ENCODE assay signal across 8 cellular contexts in the genomic region with DNA sequence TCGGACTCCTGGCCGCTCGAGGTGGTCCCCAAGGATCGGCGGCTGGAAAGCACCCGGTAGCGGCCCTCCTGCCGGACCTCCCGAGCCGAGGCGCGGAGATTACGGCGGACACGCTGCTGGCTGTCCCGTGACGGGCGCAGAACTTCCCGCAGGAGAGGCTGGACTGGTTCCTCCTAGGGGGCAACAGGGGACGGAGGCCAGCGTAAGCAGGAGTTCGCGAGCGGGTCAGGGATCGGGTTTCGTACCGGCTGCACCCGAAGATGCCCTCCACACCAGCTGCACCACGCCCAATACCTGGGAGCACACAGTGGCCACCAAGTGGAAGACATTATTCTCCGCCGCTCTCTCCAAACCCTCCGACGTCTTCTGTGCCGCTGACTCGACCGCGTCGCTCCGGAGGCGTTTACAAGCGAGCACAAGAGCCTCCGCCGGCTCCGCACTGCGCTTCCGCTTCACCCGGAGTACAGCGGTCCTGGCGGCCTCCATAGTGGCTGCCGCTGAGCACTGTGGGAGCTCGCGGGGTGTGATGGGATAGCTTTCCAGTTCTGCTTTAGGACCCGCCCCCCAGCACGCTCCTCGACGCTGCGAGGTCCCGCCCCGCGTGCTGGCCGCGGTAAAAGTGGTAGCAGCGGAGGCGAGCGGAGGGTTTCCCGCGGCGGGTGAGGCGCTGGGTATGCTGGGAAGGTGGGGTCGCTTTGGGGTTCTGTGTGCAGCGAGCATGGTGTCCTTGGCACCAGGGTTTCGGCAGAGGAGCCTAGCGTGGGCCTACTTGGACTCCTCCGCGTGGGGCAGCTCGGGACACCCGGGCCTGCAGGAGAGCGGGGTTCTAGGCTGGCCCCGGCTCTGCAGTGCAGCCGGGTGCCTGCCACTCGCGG. TPM values are rescaled to one million over a fixed set of nuclear protein-coding genes. Genes with fewer than 3 reads are reported as not detected.
DNase-seq lines count a peak whose midpoint lies in the region; ATAC-seq and TF ChIP-seq lines count a peak whose summit lies in the region.

A gene with protein sequence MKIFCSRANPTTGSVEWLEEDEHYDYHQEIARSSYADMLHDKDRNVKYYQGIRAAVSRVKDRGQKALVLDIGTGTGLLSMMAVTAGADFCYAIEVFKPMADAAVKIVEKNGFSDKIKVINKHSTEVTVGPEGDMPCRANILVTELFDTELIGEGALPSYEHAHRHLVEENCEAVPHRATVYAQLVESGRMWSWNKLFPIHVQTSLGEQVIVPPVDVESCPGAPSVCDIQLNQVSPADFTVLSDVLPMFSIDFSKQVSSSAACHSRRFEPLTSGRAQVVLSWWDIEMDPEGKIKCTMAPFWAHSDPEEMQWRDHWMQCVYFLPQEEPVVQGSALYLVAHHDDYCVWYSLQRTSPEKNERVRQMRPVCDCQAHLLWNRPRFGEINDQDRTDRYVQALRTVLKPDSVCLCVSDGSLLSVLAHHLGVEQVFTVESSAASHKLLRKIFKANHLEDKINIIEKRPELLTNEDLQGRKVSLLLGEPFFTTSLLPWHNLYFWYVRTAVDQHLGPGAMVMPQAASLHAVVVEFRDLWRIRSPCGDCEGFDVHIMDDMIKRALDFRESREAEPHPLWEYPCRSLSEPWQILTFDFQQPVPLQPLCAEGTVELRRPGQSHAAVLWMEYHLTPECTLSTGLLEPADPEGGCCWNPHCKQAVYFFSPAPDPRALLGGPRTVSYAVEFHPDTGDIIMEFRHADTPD (plus strand): TSS at position 579 of the 875 bp plus-strand sequence. CDS start 4,961 bp downstream, outside the sequence.
A gene (minus strand): TSS at position 506 of the 875 bp plus-strand sequence. CDS start 20 bp downstream, at position 486.

- intact Hi-C loops in CD4-positive, alpha-beta T cell (cut with DNase I, micrococcal nuclease), result loop anchor here (1.0 to 2.0 kb wide), 5 partner anchors 18 to 226 kb away; a partner anchor contains a TSS

- H3K4me1 Mint-ChIP-seq in CD4-positive, alpha-beta T cell (ENCODE audit: low read depth), result peaks cover 60% of the 10 kb centered on the region

- H3K27me3 Mint-ChIP-seq in CD4-positive, alpha-beta T cell, result no peaks in the 10 kb centered on the region

- under 1% methylated on average over 82 of the region's 82 CpGs for WGBS in liver

- no peaks in the 10 kb centered on the region for H3K27me3 ChIP-seq in CD4-positive, alpha-beta T cell (ENCODE audit: control insufficient read depth, insufficient read depth, low read length)
- no peaks in the 10 kb centered on the region for H3K27me3 ChIP-seq in liver (ENCODE audit: control insufficient read depth in 4 of 4, insufficient read depth in 4 of 4, low read length in 3 of 4)

- POLR2A ChIA-PET in CD4-positive, alpha-beta T cell (lab: Charles Lee), result interaction anchor here (0.6 to 2.4 kb wide), 22 partner anchors 10 to 504 kb away, joined by 3 to 90 read pairs (median 5); a partner anchor contains a TSS

- H3K9me3 ChIP-seq in CD4-positive, alpha-beta T cell (ENCODE audit: control insufficient read depth, low read length), result no peaks in the 10 kb centered on the region
- H3K9me3 ChIP-seq in liver (ENCODE audit: control insufficient read depth in 4 of 4, low read length in 3 of 4), result no peaks in the 10 kb centered on the region

- peak within 1 kb of the TSS; percentile 83 to 97 (median 97) for H3K4me3 ChIP-seq in liver (ENCODE audit: low read depth in 1 of 3, low read length in 3 of 3)

- H3K9ac ChIP-seq in liver (ENCODE audit: low read depth in 1 of 2, low read length in 2 of 2), result peak within 1 kb of the TSS; percentile 68 to 88

- peak; percentile 82 to 92 (median 89) for DNase-seq in CD4-positive, alpha-beta T cell
- peak; percentile 94 for DNase-seq in NCI-H82 (lab: John Stamatoyannopoulos, UW)
- peak; percentile 93 to 94 for DNase-seq in activated CD4-positive, alpha-beta T cell treated with anti-CD3 and anti-CD28 coated beads, Interleukin-2, amount 50 U/mL, for 48 hours
- DNase-seq in dermis blood vessel endothelial cell, result peak; percentile 94
- peak; percentile 93 for DNase-seq in stimulated activated CD4-positive, alpha-beta T cell treated with anti-CD3 and anti-CD28 coated beads, Interleukin-4, amount 100 ng/mL, for 24 hours

- peak within 1 kb of the TSS; percentile 73 for H3K27ac ChIP-seq in CD4-positive, alpha-beta T cell (ENCODE audit: low read depth, low read length)
- peak within 1 kb of the TSS; percentile 70 to 76 for H3K27ac ChIP-seq in liver (ENCODE audit: low read depth in 1 of 2, low read length in 2 of 2)

- peaks cover 65% of the 10 kb centered on the region for H3K36me3 Mint-ChIP-seq in CD4-positive, alpha-beta T cell (ENCODE audit: low read depth)

- peaks cover 1 to 41% (median 31%) of the 10 kb centered on the region in 4 donors for H3K4me1 ChIP-seq in liver (ENCODE audit: control insufficient read depth in 4 of 4, insufficient read depth in 4 of 4, low read length in 3 of 4)

- H3K36me3 ChIP-seq in liver (ENCODE audit: control insufficient read depth in 4 of 4, insufficient read depth in 3 of 4, low read depth in 1 of 4, low read length in 3 of 4), result peaks cover 0 to 11% (median 7%) of the 10 kb centered on the region in 4 donors

- peak within 1 kb of the TSS; percentile 100 for H3K4me3 Mint-ChIP-seq in CD4-positive, alpha-beta T cell

- peak within 1 kb of the TSS; percentile 91 for H3K27ac Mint-ChIP-seq in CD4-positive, alpha-beta T cell

- no peaks in the 10 kb centered on the region for H3K9me3 Mint-ChIP-seq in CD4-positive, alpha-beta T cell

- CTCF ChIA-PET in CD4-positive, alpha-beta T cell (lab: Charles Lee), result interaction anchor here (0.9 to 4.0 kb wide), 8 partner anchors 11 to 226 kb away, joined by 4 to 39 read pairs (median 6); a partner anchor contains a TSS

- peak; percentile 43 to 63 for TF ChIP-seq RAD21 in liver (IDR thresholded peaks at IDR 0.05)

- peak; percentile 98 for ATAC-seq in CD4-positive, alpha-beta T cell (ENCODE audit: poor library complexity)
- ATAC-seq in GM19452 (IDR thresholded peaks at IDR 0.05; ENCODE audit: unreplicated experiment), result peak; percentile 96
- ATAC-seq in HG03575 (IDR thresholded peaks at IDR 0.05; ENCODE audit: extremely low read depth, insufficient number of reproducible peaks, low FRiP score, unreplicated experiment), result peak; percentile 87

- peak; percentile 14 for TF ChIP-seq CTCF in CD4-positive, alpha-beta T cell (IDR thresholded peaks at IDR 0.05)
- TF ChIP-seq CTCF in liver (IDR thresholded peaks at IDR 0.05; ENCODE audit: low read depth, low read length, missing input control), result peak; percentile 13

TF ChIP-seq in liver, 16 proteins besides CTCF, POLR2A, EP300 and RAD21 (continues in another document):
- TF ChIP-seq HNF4A (conservative IDR thresholded peaks at IDR 0.05) (peak in 1 of 2 donors; percentile 26), YY1 (IDR thresholded peaks at IDR 0.05) (peak; percentile 98), HNF4G (IDR thresholded peaks at IDR 0.05) (no peak), JUND (IDR thresholded peaks at IDR 0.05) (no peak), TAF1 (conservative IDR thresholded peaks at IDR 0.05) (peak; percentile 72), NR2F2 (IDR thresholded peaks at IDR 0.05) (no peak), SP1 (IDR thresholded peaks at IDR 0.05) (peak; percentile 41)
- TF ChIP-seq, protein P1, sequence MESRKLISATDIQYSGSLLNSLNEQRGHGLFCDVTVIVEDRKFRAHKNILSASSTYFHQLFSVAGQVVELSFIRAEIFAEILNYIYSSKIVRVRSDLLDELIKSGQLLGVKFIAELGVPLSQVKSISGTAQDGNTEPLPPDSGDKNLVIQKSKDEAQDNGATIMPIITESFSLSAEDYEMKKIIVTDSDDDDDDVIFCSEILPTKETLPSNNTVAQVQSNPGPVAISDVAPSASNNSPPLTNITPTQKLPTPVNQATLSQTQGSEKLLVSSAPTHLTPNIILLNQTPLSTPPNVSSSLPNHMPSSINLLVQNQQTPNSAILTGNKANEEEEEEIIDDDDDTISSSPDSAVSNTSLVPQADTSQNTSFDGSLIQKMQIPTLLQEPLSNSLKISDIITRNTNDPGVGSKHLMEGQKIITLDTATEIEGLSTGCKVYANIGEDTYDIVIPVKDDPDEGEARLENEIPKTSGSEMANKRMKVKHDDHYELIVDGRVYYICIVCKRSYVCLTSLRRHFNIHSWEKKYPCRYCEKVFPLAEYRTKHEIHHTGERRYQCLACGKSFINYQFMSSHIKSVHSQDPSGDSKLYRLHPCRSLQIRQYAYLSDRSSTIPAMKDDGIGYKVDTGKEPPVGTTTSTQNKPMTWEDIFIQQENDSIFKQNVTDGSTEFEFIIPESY (IDR thresholded peaks at IDR 0.05), result peak; percentile 82
- TF ChIP-seq, protein P2, sequence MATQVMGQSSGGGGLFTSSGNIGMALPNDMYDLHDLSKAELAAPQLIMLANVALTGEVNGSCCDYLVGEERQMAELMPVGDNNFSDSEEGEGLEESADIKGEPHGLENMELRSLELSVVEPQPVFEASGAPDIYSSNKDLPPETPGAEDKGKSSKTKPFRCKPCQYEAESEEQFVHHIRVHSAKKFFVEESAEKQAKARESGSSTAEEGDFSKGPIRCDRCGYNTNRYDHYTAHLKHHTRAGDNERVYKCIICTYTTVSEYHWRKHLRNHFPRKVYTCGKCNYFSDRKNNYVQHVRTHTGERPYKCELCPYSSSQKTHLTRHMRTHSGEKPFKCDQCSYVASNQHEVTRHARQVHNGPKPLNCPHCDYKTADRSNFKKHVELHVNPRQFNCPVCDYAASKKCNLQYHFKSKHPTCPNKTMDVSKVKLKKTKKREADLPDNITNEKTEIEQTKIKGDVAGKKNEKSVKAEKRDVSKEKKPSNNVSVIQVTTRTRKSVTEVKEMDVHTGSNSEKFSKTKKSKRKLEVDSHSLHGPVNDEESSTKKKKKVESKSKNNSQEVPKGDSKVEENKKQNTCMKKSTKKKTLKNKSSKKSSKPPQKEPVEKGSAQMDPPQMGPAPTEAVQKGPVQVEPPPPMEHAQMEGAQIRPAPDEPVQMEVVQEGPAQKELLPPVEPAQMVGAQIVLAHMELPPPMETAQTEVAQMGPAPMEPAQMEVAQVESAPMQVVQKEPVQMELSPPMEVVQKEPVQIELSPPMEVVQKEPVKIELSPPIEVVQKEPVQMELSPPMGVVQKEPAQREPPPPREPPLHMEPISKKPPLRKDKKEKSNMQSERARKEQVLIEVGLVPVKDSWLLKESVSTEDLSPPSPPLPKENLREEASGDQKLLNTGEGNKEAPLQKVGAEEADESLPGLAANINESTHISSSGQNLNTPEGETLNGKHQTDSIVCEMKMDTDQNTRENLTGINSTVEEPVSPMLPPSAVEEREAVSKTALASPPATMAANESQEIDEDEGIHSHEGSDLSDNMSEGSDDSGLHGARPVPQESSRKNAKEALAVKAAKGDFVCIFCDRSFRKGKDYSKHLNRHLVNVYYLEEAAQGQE (IDR thresholded peaks at IDR 0.05), result peak; percentile 88

RNA-seq across cellular contexts. Expression of the first gene that starts in this region (rescaled TPM):
- total RNA-seq in CD4-positive, alpha-beta T cell, result 10 to 100 TPM; 46.3 to 51.0 TPM
- total RNA-seq in dermis blood vessel endothelial cell (50.0 and 54.4 TPM in 2 replicates), liver (10 to 100 TPM; 20.6 to 31.5 TPM)
- 10 to 100 TPM; 10.7 to 14.4 TPM for polyA plus RNA-seq in liver

RNA-seq across cellular contexts. Expression of the second gene that starts in this region (rescaled TPM):
- total RNA-seq in CD4-positive, alpha-beta T cell, result 10 to 100 TPM; 29.0 to 32.1 TPM
- total RNA-seq in dermis blood vessel endothelial cell, result 13.3 and 15.5 TPM in 2 replicates
- total RNA-seq in liver, result 1 to 10 TPM; 6.2 to 8.3 TPM
- 1 to 10 TPM; 2.6 to 4.8 TPM for polyA plus RNA-seq in liver

Comparison
In these comparisons a context has a peak if more than half of its experiments do, and no peak if none do; other contexts are left out.
1. Peak in every context shown above with its lines: DNase-seq, ATAC-seq, H3K4me3 ChIP-seq and H3K27ac ChIP-seq.